ENCODE assay signal across 8 cellular contexts in genomic region chr14:90827919-90828610, GRCh38. TPM values are rescaled to one million over a fixed set of nuclear protein-coding genes. Genes with fewer than 3 reads are reported as not detected.
A peak's percentile ranks its signal among the peaks of the same experiment; 100 is the strongest.
DNase-seq lines count a peak whose midpoint lies in the region; ATAC-seq and TF ChIP-seq lines count a peak whose summit lies in the region.

No MANE protein-coding gene starts in this region.

- peaks cover 29% of the 10 kb centered on the region for H3K9me3 Mint-ChIP-seq in GM23338
- peaks cover 17% of the 10 kb centered on the region for H3K9me3 Mint-ChIP-seq in nephron

- H3K27ac Mint-ChIP-seq in GM23338 (no peak overlapping the region), nephron (no peak overlapping the region)

- H3K4me3 ChIP-seq in GM23338: peak overlapping the region; percentile 50

- DNase-seq in DMS79 (lab: John Stamatoyannopoulos, UW): peak; percentile 96
- peak; percentile 97 for DNase-seq in GM23338 (ENCODE audit: low spot score)
- DNase-seq in RPMI8226: peak; percentile 91
- DNase-seq in activated gamma-delta T cell (lab: John Stamatoyannopoulos, UW): peak; percentile 85
- peak; percentile 52 for DNase-seq in fibroblast of the conjunctiva (ENCODE audit: low read depth)
- peak; percentile 86 for DNase-seq in stimulated activated naive CD4-positive, alpha-beta T cell treated with Interleukin-2 at 50 U/mL for 16 hours (lab: John Stamatoyannopoulos, UW)

- 0 out of 2 replicates have a peak, but pooled peaks cover 2% of the 10 kb centered on the region for H3K9me2 ChIP-seq in GM23338 (ENCODE audit: insufficient read depth)

- H3K4me3 Mint-ChIP-seq in GM23338 (peak overlapping the region; percentile 65), nephron (peak overlapping the region; percentile 66 to 75 (median 71))

- 0 out of 2 replicates have a peak, but pooled peaks cover 4% of the 10 kb centered on the region for H3K4me1 ChIP-seq in GM23338 (ENCODE audit: insufficient read depth)

- peak overlapping the region; percentile 99 for H2AFZ ChIP-seq in GM23338

- peaks cover 28% of the 10 kb centered on the region for H3K9me3 ChIP-seq in KOPT-K1 (ENCODE audit: insufficient read depth, low read length, poor library complexity, severe bottlenecking)

- H3K36me3 ChIP-seq in GM23338 (ENCODE audit: insufficient read depth): no peaks in the 10 kb centered on the region; the same call in 1 of the 2 replicates
- no peaks in the 10 kb centered on the region for H3K36me3 ChIP-seq in KOPT-K1 (ENCODE audit: insufficient read depth, low read length)

- H3K4me1 Mint-ChIP-seq in GM23338: peaks cover 3% of the 10 kb centered on the region; the same call in 1 of the 3 replicates
- H3K4me1 Mint-ChIP-seq in nephron: no peaks in the 10 kb centered on the region

- TF ChIP-seq CTCF in GM23338 (conservative IDR thresholded peaks at IDR 0.05; ENCODE audit: low read depth in 2 of 2) (no peak), nephron (IDR thresholded peaks at IDR 0.05; ENCODE audit: unreplicated experiment in 3 of 3) (no peak)

- peaks cover 34% of the 10 kb centered on the region for H3K27me3 ChIP-seq in GM23338 (ENCODE audit: insufficient read depth)

- 0 out of 2 replicates have a peak, but pooled peaks cover 3% of the 10 kb centered on the region for H3F3A ChIP-seq in GM23338 (replicated peaks; ENCODE audit: low read depth)

- H3K36me3 Mint-ChIP-seq in GM23338 (ENCODE audit: low read depth): peaks cover 17% of the 10 kb centered on the region
- H3K36me3 Mint-ChIP-seq in nephron (ENCODE audit: low read depth): no peaks in the 10 kb centered on the region

- peak; percentile 97 for ATAC-seq in GM23338

- H3K27me3 Mint-ChIP-seq in GM23338 (ENCODE audit: insufficient read depth, low read depth, poor library complexity) (peaks cover 39% of the 10 kb centered on the region), nephron (ENCODE audit: low read depth) (peaks cover 30% of the 10 kb centered on the region)

- H3K27ac ChIP-seq in GM23338 (ENCODE audit: low read depth) (no peak overlapping the region), KOPT-K1 (ENCODE audit: low read depth, low read length, poor library complexity, severe bottlenecking) (peak overlapping the region; percentile 6)

- H3K79me2 ChIP-seq in GM23338 (replicated peaks; ENCODE audit: insufficient read depth): no peaks in the 10 kb centered on the region

- peak overlapping the region; percentile 78 for H3K4me2 ChIP-seq in GM23338

- no peaks in the 10 kb centered on the region for H4K20me1 ChIP-seq in GM23338 (replicated peaks; ENCODE audit: insufficient read depth)

TF ChIP-seq in GM23338, 12 proteins besides CTCF, POLR2A, EP300 and RAD21 (continues in another document):
- TF ChIP-seq ETS1 (IDR thresholded peaks at IDR 0.05) (no peak), ZNF331 (CRISPR knock-in tag; IDR thresholded peaks at IDR 0.05; ENCODE audit: low read depth) (0 out of 2 replicates have a peak, but pooled peaks have one; percentile 15), ZNF462 (CRISPR knock-in tag; IDR thresholded peaks at IDR 0.05) (no peak), ZNF114 (CRISPR knock-in tag; IDR thresholded peaks at IDR 0.05) (no peak), CREB1 (CRISPR knock-in tag; IDR thresholded peaks at IDR 0.05; ENCODE audit: low read depth) (0 out of 2 replicates have a peak, but pooled peaks have one; percentile 40), EZH2phosphoT487 (IDR thresholded peaks at IDR 0.05; ENCODE audit: unreplicated experiment) (no peak), REST (IDR thresholded peaks at IDR 0.05; ENCODE audit: unreplicated experiment) (no peak), STAT1 (IDR thresholded peaks at IDR 0.05; ENCODE audit: unreplicated experiment) (no peak)

RNA-seq across cellular contexts. Expression of gene TTC7B, which starts 11.8 kb away (rescaled TPM):
- 16.5 and 28.6 TPM in 2 replicates for total RNA-seq in GM23338 (2014; rRNA removed; shearing (Covaris generic))
- 7.9 and 10.1 TPM in 2 replicates for polyA plus RNA-seq in GM23338 (2016; fragmentation: Nextera tagmentation; extraction: Ambion mirVana)
